Comparison of ENCODE assay signal across 14 cellular contexts in the genomic region with DNA sequence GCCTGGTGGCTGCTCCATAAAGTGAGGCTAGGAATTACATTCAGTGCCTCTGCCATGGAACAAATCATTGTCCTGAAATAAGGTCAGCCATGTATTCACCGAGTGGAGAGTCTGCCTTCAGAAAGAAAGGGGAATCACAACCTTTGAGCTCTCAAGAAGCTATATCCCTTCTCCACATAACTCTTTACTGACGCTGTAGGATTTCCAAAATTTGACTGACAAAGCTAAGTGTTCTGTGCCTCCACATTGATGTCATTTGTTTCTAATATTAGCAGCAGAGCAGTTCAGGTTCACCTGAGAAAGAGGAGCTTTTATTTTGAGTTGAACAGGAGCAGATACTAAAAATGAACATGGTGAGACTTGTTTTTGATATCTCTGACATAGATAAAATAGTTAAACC.
"Had no signal": no experiment of that assay in that cellular context is flagged by ENCODE, and none has a peak within 500 bp of the region (broad histone marks: within the 10 kb centered on the region; RNA-seq: fewer than 3 reads in every experiment).

No MANE protein-coding gene starts in this region.

- H3K27me3 ChIP-seq: transverse colon had no signal

- H3K36me3 ChIP-seq: transverse colon had no signal

- H3K4me3 ChIP-seq: transverse colon had no signal

- DNase-seq: activated B cell treated with CpG ODN at 0.5 μM for 24 hours; activated CD4-positive, alpha-beta T cell treated with anti-CD3 and anti-CD28 coated beads, Interleukin-2, amount 10 ng/mL, durations not matched to agents 7 days and 5 days; activated effector memory CD4-positive, alpha-beta T cell treated with Interleukin-2 at 50 U/mL for 16 hours; central memory CD4-positive, alpha-beta T cell; dermis blood vessel endothelial cell; immature natural killer cell; left colon; mammary epithelial cell; natural killer cell; small intestine; T-helper 2 cell; transverse colon had no signal

- H3K9me3 ChIP-seq: transverse colon had no signal

- H3K4me1 ChIP-seq: transverse colon had no signal

- H3K27ac ChIP-seq: transverse colon had no signal

- FAIRE-seq: small intestine, TTC549 had no signal

- ATAC-seq: left colon; natural killer cell; stimulated activated memory B cell treated with anti-CD40 and anti-IgM and Interleukin-4, amounts not matched to agents 10 μg/mL and 1 μg/mL and 100 μg/mL, for 72 hours had no signal
